In the genomic region with DNA sequence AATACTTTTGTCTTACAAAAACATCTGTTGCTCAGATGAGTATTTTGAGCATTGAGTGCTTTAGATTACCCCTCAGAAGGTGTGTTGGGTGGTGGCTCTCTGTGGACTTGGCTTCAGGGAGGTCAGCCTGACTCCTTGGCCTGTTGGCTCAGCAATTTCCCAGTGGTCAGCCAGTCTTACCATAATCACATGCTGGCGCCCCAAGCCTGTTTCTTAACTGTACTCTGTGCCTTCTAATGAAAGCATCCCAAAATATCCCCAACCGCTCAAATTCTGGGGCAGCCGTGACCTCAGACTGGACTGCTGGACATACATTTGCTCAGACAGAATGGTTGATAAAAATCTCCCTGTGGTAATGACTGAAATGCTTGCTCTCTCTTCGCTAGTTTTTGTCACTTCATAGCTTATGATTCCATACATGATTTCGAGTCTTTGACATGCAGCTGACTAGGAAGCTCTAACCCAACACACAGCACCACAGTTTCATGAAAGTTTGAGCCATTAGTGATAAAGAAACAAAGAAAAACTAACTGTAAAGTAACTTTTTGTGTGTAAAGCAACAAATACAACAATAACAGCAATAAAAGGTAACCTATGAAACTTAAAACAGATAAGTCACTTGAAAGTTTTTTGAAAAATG, we compare ENCODE assay signal across 1 cellular context.
TF ChIP-seq lines count a peak whose summit lies in the region.

No MANE protein-coding gene starts in this region.

TF ChIP-seq in H1, 55 proteins besides CTCF, POLR2A, EP300 and RAD21 (continued from another document):
- no peak for TF ChIP-seq POLR2AphosphoS5 (IDR thresholded peaks at IDR 0.05; ENCODE audit: low read depth, low read length)
- no peak for TF ChIP-seq SAP30 (IDR thresholded peaks at IDR 0.05; ENCODE audit: insufficient read depth, insufficient replicate concordance, low read length)
- TF ChIP-seq TEAD4 (IDR thresholded peaks at IDR 0.05; ENCODE audit: low read depth, low read length): no peak
- TF ChIP-seq TCF12 (IDR thresholded peaks at IDR 0.05; ENCODE audit: low read depth, low read length): no peak
- no peak for TF ChIP-seq NANOG (IDR thresholded peaks at IDR 0.05; ENCODE audit: insufficient read depth, low read depth, low read length, poor library complexity, severe bottlenecking)
- no peak for TF ChIP-seq RBBP5 (IDR thresholded peaks at IDR 0.05; ENCODE audit: borderline replicate concordance, low read depth, low read length)
- no peak for TF ChIP-seq ZNF274 (IDR thresholded peaks at IDR 0.05; ENCODE audit: borderline replicate concordance, extremely low read depth, low read length)
- no peak for TF ChIP-seq POU5F1 (IDR thresholded peaks at IDR 0.05; ENCODE audit: low read depth, low read length)
- TF ChIP-seq NRF1 (IDR thresholded peaks at IDR 0.05; ENCODE audit: low read depth, low read length): no peak
- TF ChIP-seq SP1 (IDR thresholded peaks at IDR 0.05; ENCODE audit: low read depth, low read length): no peak
- no peak for TF ChIP-seq TBP (IDR thresholded peaks at IDR 0.05; ENCODE audit: low read depth, low read length)
- no peak for TF ChIP-seq JUN (IDR thresholded peaks at IDR 0.05; ENCODE audit: low read depth, low read length)
- TF ChIP-seq PHF8 (conservative IDR thresholded peaks at IDR 0.05; ENCODE audit: low read depth, low read length): no peak
- TF ChIP-seq SIX5 (IDR thresholded peaks at IDR 0.05; ENCODE audit: low read depth, low read length): no peak
- TF ChIP-seq HDAC2 (IDR thresholded peaks at IDR 0.05; ENCODE audit: borderline replicate concordance in 1 of 2, low read depth in 2 of 2, low read length in 2 of 2): no peak
